ENCODE assay signal across 15 cellular contexts in genomic region chr13:26045123-26045522, GRCh38. TPM values are rescaled to one million over a fixed set of nuclear protein-coding genes. Genes with fewer than 3 reads are reported as not detected.
A peak's percentile ranks its signal among the peaks of the same experiment; 100 is the strongest.
DNase-seq lines count a peak whose midpoint lies in the region; ATAC-seq and TF ChIP-seq lines count a peak whose summit lies in the region.
"Had no signal": no experiment of that assay in that cellular context is flagged by ENCODE, and none has a peak within 500 bp of the region (broad histone marks: within the 10 kb centered on the region; RNA-seq: fewer than 3 reads in every experiment).

No MANE protein-coding gene starts in this region.

- H3K79me2 ChIP-seq in DND-41 (ENCODE audit: insufficient read depth, low read length) (peaks cover 39% of the 10 kb centered on the region), Loucy (ENCODE audit: insufficient read depth, low read length) (peaks cover 58% of the 10 kb centered on the region), neural progenitor cell (ENCODE audit: low read depth) (peaks cover 65% of the 10 kb centered on the region)

- no peak overlapping the region for H3K27ac ChIP-seq in CD4-positive, alpha-beta T cell (ENCODE audit: low read depth, low read length)
- peak overlapping the region; percentile 69 for H3K27ac ChIP-seq in DND-41 (ENCODE audit: low read length)
- peak overlapping the region; percentile 48 for H3K27ac ChIP-seq in neural progenitor cell
- H3K27ac ChIP-seq in gastroesophageal sphincter, result no peak overlapping the region
- H3K27ac ChIP-seq: C4-2B, HL-60 had no signal

- no peaks in the 10 kb centered on the region for H3K36me3 Mint-ChIP-seq in CD4-positive, alpha-beta T cell (ENCODE audit: low read depth)
- no peaks in the 10 kb centered on the region for H3K36me3 Mint-ChIP-seq in neural progenitor cell
- no peaks in the 10 kb centered on the region for H3K36me3 Mint-ChIP-seq in activated naive CD4-positive, alpha-beta T cell treated with anti-CD3 and anti-CD28 coated beads, Interleukin-2, amount 10 ng/mL, durations not matched to agents 7 days and 5 days
- H3K36me3 Mint-ChIP-seq: CD8-positive, alpha-beta memory T cell had no signal

- no peak for ATAC-seq in CD4-positive, alpha-beta T cell (ENCODE audit: poor library complexity)
- ATAC-seq in DND-41 (ENCODE audit: insufficient read depth, low read depth) (peak; percentile 77), gastroesophageal sphincter (no peak)

- H3K4me3 Mint-ChIP-seq in CD4-positive, alpha-beta T cell, result peak overlapping the region; percentile 0
- H3K4me3 Mint-ChIP-seq in neural progenitor cell, result no peak overlapping the region
- no peak overlapping the region for H3K4me3 Mint-ChIP-seq in activated naive CD4-positive, alpha-beta T cell treated with anti-CD3 and anti-CD28 coated beads, Interleukin-2, amount 10 ng/mL, durations not matched to agents 7 days and 5 days
- H3K4me3 Mint-ChIP-seq: CD8-positive, alpha-beta memory T cell had no signal

- POLR2A ChIA-PET in CD4-positive, alpha-beta T cell (lab: Charles Lee), result no interaction called here

- H3K9ac ChIP-seq in DND-41 (ENCODE audit: low read depth, low read length), result peak overlapping the region; percentile 3; the same call in 1 of the 2 replicates
- peak overlapping the region; percentile 81 for H3K9ac ChIP-seq in Loucy (ENCODE audit: low read depth, low read length, poor library complexity, severe bottlenecking)
- no peak overlapping the region for H3K9ac ChIP-seq in neural progenitor cell

- 0 out of 2 replicates have a peak, but pooled peaks cover 2% of the 10 kb centered on the region for H4K20me1 ChIP-seq in DND-41 (ENCODE audit: insufficient read depth, low read length)
- H4K20me1 ChIP-seq in Loucy (ENCODE audit: insufficient read depth, low read length, poor library complexity, severe bottlenecking), result peaks cover 37% of the 10 kb centered on the region
- peaks cover 90% of the 10 kb centered on the region for H4K20me1 ChIP-seq in neural progenitor cell (ENCODE audit: low read depth)

- H3K27me3 ChIP-seq in CD4-positive, alpha-beta T cell (ENCODE audit: control insufficient read depth, insufficient read depth, low read length), result peaks cover 15% of the 10 kb centered on the region
- H3K27me3 ChIP-seq in DND-41 (ENCODE audit: insufficient read depth, low read length, poor library complexity), result no peaks in the 10 kb centered on the region
- peaks cover 3% of the 10 kb centered on the region for H3K27me3 ChIP-seq in Loucy (ENCODE audit: insufficient read depth, low read length, poor library complexity, severe bottlenecking)
- H3K27me3 ChIP-seq in neural progenitor cell, result no peaks in the 10 kb centered on the region
- peaks cover 46% of the 10 kb centered on the region for H3K27me3 ChIP-seq in gastroesophageal sphincter

- TF ChIP-seq CTCF in CD4-positive, alpha-beta T cell (IDR thresholded peaks at IDR 0.05), result no peak
- TF ChIP-seq CTCF in DND-41 (IDR thresholded peaks at IDR 0.05; ENCODE audit: borderline replicate concordance, extremely low read depth, low read length, poor library complexity, severe bottlenecking), result no peak
- no peak for TF ChIP-seq CTCF in Loucy (conservative IDR thresholded peaks at IDR 0.05; ENCODE audit: low read length)
- TF ChIP-seq CTCF in neural progenitor cell (IDR thresholded peaks at IDR 0.05), result no peak
- TF ChIP-seq CTCF in gastroesophageal sphincter (IDR thresholded peaks at IDR 0.05), result no peak

- H3K4me1 ChIP-seq in DND-41 (ENCODE audit: insufficient read depth, low read length), result peaks cover 61% of the 10 kb centered on the region
- peaks cover 74% of the 10 kb centered on the region for H3K4me1 ChIP-seq in Loucy (ENCODE audit: insufficient read depth, low read length, poor library complexity, severe bottlenecking)
- peaks cover 38% of the 10 kb centered on the region for H3K4me1 ChIP-seq in neural progenitor cell
- peaks cover 0 to 11% (median 0%) of the 10 kb centered on the region in 3 donors for H3K4me1 ChIP-seq in gastroesophageal sphincter
- H3K4me1 ChIP-seq: BE2C, Caco-2 had no signal

- peaks cover 27% of the 10 kb centered on the region for H3K27me3 Mint-ChIP-seq in CD4-positive, alpha-beta T cell
- H3K27me3 Mint-ChIP-seq in neural progenitor cell (ENCODE audit: insufficient read depth, low read depth), result peaks cover 15% of the 10 kb centered on the region
- H3K27me3 Mint-ChIP-seq in activated naive CD4-positive, alpha-beta T cell treated with anti-CD3 and anti-CD28 coated beads, Interleukin-2, amount 10 ng/mL, durations not matched to agents 7 days and 5 days, result peaks cover 44% of the 10 kb centered on the region

- TF ChIP-seq EP300 in gastroesophageal sphincter (IDR thresholded peaks at IDR 0.05), result no peak

- H3K27ac Mint-ChIP-seq in CD4-positive, alpha-beta T cell, result no peak overlapping the region
- H3K27ac Mint-ChIP-seq in neural progenitor cell, result no peak overlapping the region
- H3K27ac Mint-ChIP-seq in activated naive CD4-positive, alpha-beta T cell treated with anti-CD3 and anti-CD28 coated beads, Interleukin-2, amount 10 ng/mL, durations not matched to agents 7 days and 5 days, result no peak overlapping the region

- 80 to 87% methylated on average over 2 of the region's 2 CpGs for WGBS in gastroesophageal sphincter (ENCODE audit: low coverage in 1 of 2), 2 donors

- intact Hi-C loops in CD4-positive, alpha-beta T cell (cut with DNase I, micrococcal nuclease), result loop anchor here in 1 of 2 experiments (5.0 kb wide), 1 partner anchor 73 kb away; no protein-coding TSS in a partner anchor

- H3K9me3 ChIP-seq in CD4-positive, alpha-beta T cell (ENCODE audit: control insufficient read depth, low read length), result no peaks in the 10 kb centered on the region
- H3K9me3 ChIP-seq in DND-41 (ENCODE audit: insufficient read depth, low read length, severe bottlenecking) (no peaks in the 10 kb centered on the region), Loucy (ENCODE audit: insufficient read depth, low read depth, low read length) (no peaks in the 10 kb centered on the region), neural progenitor cell (ENCODE audit: low read depth) (no peaks in the 10 kb centered on the region), gastroesophageal sphincter (no peaks in the 10 kb centered on the region)
- H3K9me3 ChIP-seq: BE2C, Caco-2 had no signal

- no peak for DNase-seq in CD4-positive, alpha-beta T cell
- DNase-seq in DND-41 (no peak), neural progenitor cell (ENCODE audit: low spot score) (no peak), GOT3 (lab: John Stamatoyannopoulos, UW) (no peak)
- DNase-seq in activated naive CD4-positive, alpha-beta T cell treated with anti-CD3 and anti-CD28 coated beads, Interleukin-2, amount 10 ng/mL, durations not matched to agents 7 days and 5 days, result no peak
- DNase-seq: BE2C, Caco-2, GF-D8, HCEC 1CT had no signal

- H3K36me3 ChIP-seq in DND-41 (ENCODE audit: insufficient read depth, low read length), result peaks cover 31% of the 10 kb centered on the region
- H3K36me3 ChIP-seq in Loucy (ENCODE audit: insufficient read depth, low read length), result peaks cover 5% of the 10 kb centered on the region; the same call in 1 of the 2 replicates
- H3K36me3 ChIP-seq in neural progenitor cell, result peaks cover 38% of the 10 kb centered on the region
- no peaks in the 10 kb centered on the region for H3K36me3 ChIP-seq in gastroesophageal sphincter
- H3K36me3 ChIP-seq: BE2C had no signal

- no peaks in the 10 kb centered on the region for H3K9me2 ChIP-seq in Loucy (replicated peaks; ENCODE audit: low read depth, low read length)

- peaks cover 21% of the 10 kb centered on the region for H3K4me1 Mint-ChIP-seq in CD4-positive, alpha-beta T cell (ENCODE audit: low read depth)
- H3K4me1 Mint-ChIP-seq in neural progenitor cell, result peaks cover 12% of the 10 kb centered on the region
- H3K4me1 Mint-ChIP-seq in activated naive CD4-positive, alpha-beta T cell treated with anti-CD3 and anti-CD28 coated beads, Interleukin-2, amount 10 ng/mL, durations not matched to agents 7 days and 5 days, result peaks cover 18% of the 10 kb centered on the region

- H2AFZ ChIP-seq in DND-41 (ENCODE audit: low read depth, low read length) (no peak overlapping the region), Loucy (ENCODE audit: low read length) (no peak overlapping the region), neural progenitor cell (replicated peaks) (no peak overlapping the region)

- no peak for TF ChIP-seq POLR2A in gastroesophageal sphincter (IDR thresholded peaks at IDR 0.05)

- H3K4me2 ChIP-seq in DND-41 (ENCODE audit: insufficient read depth, low read length) (peak overlapping the region; percentile 27; the same call in 1 of the 2 replicates), Loucy (ENCODE audit: low read depth, low read length, poor library complexity, severe bottlenecking) (peak overlapping the region; percentile 99), neural progenitor cell (peak overlapping the region; percentile 25)

- no peaks in the 10 kb centered on the region for H3K9me3 Mint-ChIP-seq in CD4-positive, alpha-beta T cell
- H3K9me3 Mint-ChIP-seq in neural progenitor cell, result no peaks in the 10 kb centered on the region
- H3K9me3 Mint-ChIP-seq in activated naive CD4-positive, alpha-beta T cell treated with anti-CD3 and anti-CD28 coated beads, Interleukin-2, amount 10 ng/mL, durations not matched to agents 7 days and 5 days, result no peaks in the 10 kb centered on the region
- H3K9me3 Mint-ChIP-seq: CD8-positive, alpha-beta memory T cell had no signal

- H3K4me3 ChIP-seq in DND-41 (ENCODE audit: low read depth in 1 of 2, low read length in 2 of 2) (no peak overlapping the region), Loucy (ENCODE audit: low read length, poor library complexity, severe bottlenecking) (peak overlapping the region; percentile 86), neural progenitor cell (peak overlapping the region; percentile 8), gastroesophageal sphincter (no peak overlapping the region)

- CTCF ChIA-PET in CD4-positive, alpha-beta T cell (lab: Charles Lee), result no interaction called here
- CTCF ChIA-PET in activated naive CD4-positive, alpha-beta T cell treated with anti-CD3 and anti-CD28 coated beads, Interleukin-2, amount 10 ng/mL, durations not matched to agents 7 days and 5 days (lab: Charles Lee), result no interaction called here

- H3F3A ChIP-seq in Loucy (ENCODE audit: low read depth) (peaks cover 17% of the 10 kb centered on the region), neural progenitor cell (ENCODE audit: low read depth) (peaks cover 92% of the 10 kb centered on the region)

RNA-seq across cellular contexts. Expression of gene SHISA2, which starts 6.7 kb away (rescaled TPM):
- under 1 TPM; 0.52 to 0.92 TPM for total RNA-seq in CD4-positive, alpha-beta T cell
- total RNA-seq in neural progenitor cell (ENCODE audit: low replicate concordance) (367 and 386 TPM in 2 replicates), gastroesophageal sphincter (1 to 10 TPM in 1 of 4 donors, under 1 TPM in 3; 0.47 to 3.1 (median 0.71) TPM)
- total RNA-seq: Caco-2, H4 had no signal

Comparison
In these comparisons a context has a peak if more than half of its experiments do, and no peak if none do; other contexts are left out.
1. H3K27ac ChIP-seq: peak in DND-41 (single experiment) and neural progenitor cell (single experiment); none in CD4-positive, alpha-beta T cell (single experiment) and gastroesophageal sphincter (0 of 4).
2. H3K4me2 ChIP-seq: peak in every context shown above with its lines; median percentile 99 in Loucy; 27 in DND-41; 25 in neural progenitor cell.
3. H3K4me3 ChIP-seq: peak in Loucy (single experiment) and neural progenitor cell (single experiment); none in DND-41 (0 of 2) and gastroesophageal sphincter (0 of 2).
4. RNA of gene SHISA2, which starts 6.7 kb away (total RNA-seq): 367 to 386 TPM in neural progenitor cell; 0.52 to 0.92 TPM in CD4-positive, alpha-beta T cell and 0.47 to 3.1 TPM in gastroesophageal sphincter; every median in the first group is over 10 times any median in the second.